Comparison of ENCODE assay signal across 8 cellular contexts in the genomic region with DNA sequence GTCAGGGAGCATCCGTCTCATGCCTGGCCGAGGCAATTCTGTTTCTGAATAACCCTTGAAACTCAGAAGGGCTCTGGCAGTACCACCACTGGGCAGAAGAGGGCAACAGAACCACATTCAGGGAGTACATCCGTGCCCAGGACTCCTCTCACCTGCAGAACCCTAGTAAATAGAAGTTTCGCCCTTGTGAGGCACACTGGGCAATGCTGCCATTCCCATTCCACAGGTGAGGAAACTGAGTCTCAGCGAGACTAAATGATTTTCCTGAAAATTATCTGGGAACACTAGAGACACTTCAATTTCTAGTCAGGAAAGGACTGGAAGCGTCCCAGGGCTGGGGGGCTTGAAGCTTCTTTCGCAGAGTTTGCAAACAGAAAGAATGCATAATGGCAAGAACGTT.
DNase-seq lines count a peak whose midpoint lies in the region; ATAC-seq and TF ChIP-seq lines count a peak whose summit lies in the region.

No MANE protein-coding gene starts in this region.

- H3K36me3 ChIP-seq in left lung = no peaks in the 10 kb centered on the region

- H3K4me1 ChIP-seq in left lung = no peaks in the 10 kb centered on the region

- no peak overlapping the region for H3K4me3 ChIP-seq in left lung

- TF ChIP-seq CTCF in left lung (IDR thresholded peaks at IDR 0.05) = peak; percentile 81 to 93

- H3K27ac ChIP-seq in left lung = no peak overlapping the region

- no peaks in the 10 kb centered on the region for H3K9me3 ChIP-seq in left lung

- ATAC-seq in HG02798 (IDR thresholded peaks at IDR 0.05; ENCODE audit: poor library complexity, unreplicated experiment) (peak; percentile 94), left lung (peak; percentile 89)

- no peaks in the 10 kb centered on the region for H3K27me3 ChIP-seq in left lung

- DNase-seq in NCI-H446 (lab: John Stamatoyannopoulos, UW) = peak; percentile 3 to 20
- no peak for DNase-seq in NCI-H446 treated with DMSO at 0.1 percent for 48 hours (lab: John Stamatoyannopoulos, UW)
- DNase-seq in NCI-H2196 (lab: John Stamatoyannopoulos, UW; ENCODE audit: unreplicated experiment) = peak; percentile 42
- DNase-seq in activated CD4-positive, CD25-positive, alpha-beta regulatory T cell treated with anti-CD3 and anti-CD28 coated beads, Interleukin-2, amount 50 U/mL, for 72 hours = peak; percentile 64
- DNase-seq in cerebellar cortex (ENCODE audit: low spot score) = peak; percentile 80
- DNase-seq in left lung = peak in 1 of 2 donors; percentile 56
- peak; percentile 41 for DNase-seq in stimulated activated CD8-positive, alpha-beta memory T cell treated with anti-CD3 and anti-CD28 coated beads, Interleukin-12 subunit alpha, Interleukin-12 subunit beta, amount 100 ng/mL, for 1 hour (ENCODE audit: low read depth)

- intact Hi-C loops in left lung (cut with DNase I) = loop anchor here in 1 of 2 donors (5.0 kb wide), 1 partner anchor 86 kb away; no protein-coding TSS in a partner anchor
